25 cellular contexts compared by ENCODE assay signal in the genomic region with DNA sequence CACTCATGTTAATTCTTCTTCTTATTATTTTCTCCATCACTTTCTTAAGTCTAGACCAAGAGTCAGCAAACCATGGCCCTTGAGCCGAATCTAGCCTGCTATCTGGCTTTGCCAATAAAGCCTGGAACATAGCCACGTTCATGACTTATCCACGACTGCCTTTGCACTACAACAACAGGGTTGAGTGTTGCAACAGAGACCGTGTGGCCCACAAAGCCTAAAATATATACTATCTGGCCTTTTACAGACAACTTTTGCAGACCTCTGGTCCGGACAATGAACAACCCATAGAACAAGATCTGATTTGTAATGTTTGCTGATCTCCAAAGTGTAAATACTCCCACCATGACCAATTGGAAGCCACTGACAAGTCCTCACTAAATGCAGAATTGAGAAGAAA.
"Had no signal": no experiment of that assay in that cellular context is flagged by ENCODE, and none has a peak within 500 bp of the region (broad histone marks: within the 10 kb centered on the region; RNA-seq: fewer than 3 reads in every experiment).

No MANE protein-coding gene starts in this region.

- H3K9me3 ChIP-seq: colonic mucosa, thoracic aorta had no signal

- DNase-seq: activated CD4-positive, alpha-beta T cell treated with anti-CD3 and anti-CD28 coated beads for 4 hours; activated CD4-positive, alpha-beta T cell treated with anti-CD3 and anti-CD28 coated beads, Interleukin-2, amount 50 U/mL, for 4 hours; activated naive CD4-positive, alpha-beta T cell; activated T-cell treated with anti-CD3 and anti-CD28 coated beads for 4 hours; activated T-cell treated with anti-CD3 and anti-CD28 coated beads, Interleukin-2, amount 50 U/mL, for 72 hours; colonic mucosa; dorsolateral prefrontal cortex; effector memory CD8-positive, alpha-beta T cell; left colon; naive B cell; nucleus accumbens; psoas muscle; spleen; stimulated activated naive CD4-positive, alpha-beta T cell; trophoblast cell had no signal

- FAIRE-seq: keratinocyte, TTC549, urothelium cell line had no signal

- H3K4me1 ChIP-seq: breast epithelium, colonic mucosa, gastroesophageal sphincter, parathyroid adenoma, psoas muscle, spleen had no signal

- H3K4me3 ChIP-seq: breast epithelium, colonic mucosa, dorsolateral prefrontal cortex, gastroesophageal sphincter, hepatocyte, psoas muscle, spleen, thoracic aorta had no signal

- H3K79me2 ChIP-seq: hepatocyte, parathyroid adenoma had no signal

- H2AFZ ChIP-seq: hepatocyte, parathyroid adenoma had no signal

- H3K4me2 ChIP-seq: hepatocyte had no signal

- H3K27ac ChIP-seq: breast epithelium, colonic mucosa, dorsolateral prefrontal cortex, gastroesophageal sphincter, hepatocyte, parathyroid adenoma, psoas muscle, spleen, thoracic aorta, VCaP had no signal

- H3K9ac ChIP-seq: parathyroid adenoma had no signal

- H3K27me3 ChIP-seq: breast epithelium, colonic mucosa, dorsolateral prefrontal cortex, gastroesophageal sphincter, hepatocyte, spleen had no signal

- ATAC-seq: activated naive CD4-positive, alpha-beta T cell treated with anti-CD3 and anti-CD28 coated beads, Interleukin-2, amount 50 U/mL, for 72 hours; activated T-cell treated with anti-CD3 and anti-CD28 coated beads, Interleukin-2, amount 50 U/mL, for 72 hours; effector memory CD8-positive, alpha-beta T cell; gastroesophageal sphincter; left colon had no signal

- H3K36me3 ChIP-seq: breast epithelium, colonic mucosa, gastroesophageal sphincter, spleen, thoracic aorta had no signal
